8 cellular contexts compared by ENCODE assay signal in genomic region chr11:61430839-61431238, GRCh38. TPM values are rescaled to one million over a fixed set of nuclear protein-coding genes. Genes with fewer than 3 reads are reported as not detected.
DNase-seq lines count a peak whose midpoint lies in the region; ATAC-seq and TF ChIP-seq lines count a peak whose summit lies in the region.
"Not testable (repeated sequence)": the region's sequence is repeated elsewhere in the genome, so short reads cannot be mapped to it uniquely, and the experiment has no call there.

No MANE protein-coding gene starts in this region.

- peak overlapping the region; percentile 89 for H3K9ac ChIP-seq in OCI-LY3 (ENCODE audit: low read length)
- peak overlapping the region; percentile 98 for H3K9ac ChIP-seq in mucosa of stomach (ENCODE audit: low read length)

- H3K4me1 Mint-ChIP-seq in activated T-cell treated with anti-CD3 and anti-CD28 coated beads, Interleukin-2, amount 50 U/mL, for 4 hours (ENCODE audit: low read depth) = peaks cover 55% of the 10 kb centered on the region

- peaks cover 25% of the 10 kb centered on the region for H3K36me3 Mint-ChIP-seq in activated T-cell treated with anti-CD3 and anti-CD28 coated beads, Interleukin-2, amount 50 U/mL, for 4 hours (ENCODE audit: insufficient read depth)

- peaks cover 39% of the 10 kb centered on the region for H3K36me3 ChIP-seq in OCI-LY3 (replicated peaks; ENCODE audit: low read depth, low read length)
- H3K36me3 ChIP-seq in heart left ventricle = peaks cover 0 to 41% (median 38%) of the 10 kb centered on the region in 9 donors
- not testable (repeated sequence) for H3K36me3 ChIP-seq in mucosa of stomach (ENCODE audit: control insufficient read depth, insufficient read depth, low read length)
- peaks cover 3 to 31% of the 10 kb centered on the region in 2 donors for H3K36me3 ChIP-seq in gastrocnemius medialis

- H2AFZ ChIP-seq in OCI-LY3 (ENCODE audit: low read depth, low read length) = not testable (repeated sequence)

- not testable (repeated sequence) for H3K9me3 ChIP-seq in OCI-LY3 (ENCODE audit: insufficient read depth, low read length); heart left ventricle; mucosa of stomach (ENCODE audit: control insufficient read depth, low read length); gastrocnemius medialis

- peak overlapping the region; percentile 90 for H3K4me2 ChIP-seq in OCI-LY3 (ENCODE audit: low read length)

- in situ Hi-C loops in gastrocnemius medialis (cut with MboI; ENCODE audit: low sequenced_read_pairs in 4 of 4) = not testable (repeated sequence)

- H3K27ac ChIP-seq in 22Rv1 (peak overlapping the region; percentile 94), OCI-LY3 (ENCODE audit: low read length) (peak overlapping the region; percentile 84; the same call in 1 of the 2 replicates), heart left ventricle (peak overlapping the region in 6 of 12 donors; percentile 90 to 99 (median 96)), gastrocnemius medialis (peak overlapping the region; percentile 90 to 98 (median 94))

- 69 to 76% (median 74%) methylated on average over 10 of the region's 10 CpGs for WGBS in heart left ventricle, 4 donors

- TF ChIP-seq CTCF in 22Rv1 (IDR thresholded peaks at IDR 0.05); GM12875 (IDR thresholded peaks at IDR 0.05; ENCODE audit: borderline replicate concordance, insufficient read depth, low read depth, low read length); OCI-LY3 (IDR thresholded peaks at IDR 0.05; ENCODE audit: low read depth, low read length); choroid plexus epithelial cell (conservative IDR thresholded peaks at IDR 0.05; ENCODE audit: low read depth, low read length); heart left ventricle (IDR thresholded peaks at IDR 0.05); gastrocnemius medialis (IDR thresholded peaks at IDR 0.05 in 4 of 5, conservative IDR thresholded peaks at IDR 0.05 in 1 of 5): not testable (repeated sequence)

- H3K4me3 ChIP-seq in GM12875 (ENCODE audit: low read depth, low read length) (peak overlapping the region; percentile 75), OCI-LY3 (ENCODE audit: low read length) (peak overlapping the region; percentile 92), choroid plexus epithelial cell (ENCODE audit: low read depth, low read length) (peak overlapping the region; percentile 87), heart left ventricle (peak overlapping the region; percentile 61 to 97 (median 80)), gastrocnemius medialis (peak overlapping the region; percentile 73 to 89 (median 76))
- not testable (repeated sequence) for H3K4me3 ChIP-seq in mucosa of stomach (ENCODE audit: low read length)

- peaks cover 13% of the 10 kb centered on the region for H4K20me1 ChIP-seq in OCI-LY3 (ENCODE audit: insufficient read depth, low read length)

- intact Hi-C loops in heart left ventricle (cut with DNase I) = not testable (repeated sequence)
- intact Hi-C loops in gastrocnemius medialis (cut with DNase I; ENCODE audit: low total_unique reads) = loop anchor here (1.0 kb wide), 1 partner anchor 39 kb away; the partner anchor contains the start of gene TMEM216

- H3K4me3 Mint-ChIP-seq in activated T-cell treated with anti-CD3 and anti-CD28 coated beads, Interleukin-2, amount 50 U/mL, for 4 hours = peak overlapping the region; percentile 99

- H3K27me3 Mint-ChIP-seq in activated T-cell treated with anti-CD3 and anti-CD28 coated beads, Interleukin-2, amount 50 U/mL, for 4 hours (ENCODE audit: low read depth) = not testable (repeated sequence)

- peaks cover 16% of the 10 kb centered on the region for H3K4me1 ChIP-seq in OCI-LY3 (ENCODE audit: low read length)
- peaks cover 0 to 56% (median 41%) of the 10 kb centered on the region in 12 donors for H3K4me1 ChIP-seq in heart left ventricle
- not testable (repeated sequence) for H3K4me1 ChIP-seq in mucosa of stomach (ENCODE audit: control insufficient read depth, insufficient read depth, low read length)
- H3K4me1 ChIP-seq in gastrocnemius medialis = peaks cover 19 to 36% of the 10 kb centered on the region in 2 donors

- DNase-seq in activated T-cell treated with anti-CD3 and anti-CD28 coated beads, Interleukin-2, amount 50 U/mL, for 4 hours; choroid plexus epithelial cell (ENCODE audit: low read depth); heart left ventricle; gastrocnemius medialis: not testable (repeated sequence)

- H3K9me3 Mint-ChIP-seq in activated T-cell treated with anti-CD3 and anti-CD28 coated beads, Interleukin-2, amount 50 U/mL, for 4 hours = not testable (repeated sequence)

- peaks cover 94% of the 10 kb centered on the region for H3K79me2 ChIP-seq in OCI-LY3 (ENCODE audit: low read length)

- not testable (repeated sequence) for H3K27me3 ChIP-seq in OCI-LY3 (ENCODE audit: low read depth, low read length); heart left ventricle; mucosa of stomach (ENCODE audit: control insufficient read depth, insufficient read depth, low read length); gastrocnemius medialis

- TF ChIP-seq POLR2A in heart left ventricle (IDR thresholded peaks at IDR 0.05); gastrocnemius medialis (IDR thresholded peaks at IDR 0.05): not testable (repeated sequence)

- not testable (repeated sequence) for ATAC-seq in activated T-cell treated with anti-CD3 and anti-CD28 coated beads, Interleukin-2, amount 50 U/mL, for 4 hours; heart left ventricle; gastrocnemius medialis

RNA-seq across cellular contexts. Expression of gene SDHAF2, which starts 0.9 kb away (rescaled TPM):
- total RNA-seq in activated T-cell treated with anti-CD3 and anti-CD28 coated beads, Interleukin-2, amount 50 U/mL, for 4 hours = 10 to 100 TPM; 48.4 to 55.8 (median 49.3) TPM
- total RNA-seq in heart left ventricle (100 to 1,000 TPM in 1 of 9 donors, 10 to 100 TPM in 8; 25.7 to 124 (median 33.7) TPM), gastrocnemius medialis (10 to 100 TPM; 32.1 to 84.4 (median 53.8) TPM)
- 10 to 100 TPM; 45.0 to 46.5 TPM for polyA plus RNA-seq in heart left ventricle

RNA-seq across cellular contexts. Expression of gene CPSF7, which starts 1.1 kb away (rescaled TPM):
- total RNA-seq in activated T-cell treated with anti-CD3 and anti-CD28 coated beads, Interleukin-2, amount 50 U/mL, for 4 hours = 100 to 1,000 TPM; 131 to 142 (median 138) TPM
- 10 to 100 TPM; 27.3 to 52.4 (median 37.6) TPM for total RNA-seq in heart left ventricle
- polyA plus RNA-seq in heart left ventricle = 10 to 100 TPM; 24.3 to 32.4 TPM
- total RNA-seq in gastrocnemius medialis = 100 to 1,000 TPM in 1 of 4 donors, 10 to 100 TPM in 3; 38.9 to 180 (median 42.5) TPM

RNA-seq across cellular contexts. Expression of gene TMEM216, which starts 38.5 kb away (rescaled TPM):
- 10 to 100 TPM; 12.0 to 15.3 (median 14.0) TPM for total RNA-seq in activated T-cell treated with anti-CD3 and anti-CD28 coated beads, Interleukin-2, amount 50 U/mL, for 4 hours
- total RNA-seq in heart left ventricle (1 to 10 TPM; 2.8 to 9.3 (median 4.8) TPM), gastrocnemius medialis (1 to 10 TPM; 2.6 to 8.5 (median 5.2) TPM)
- 1 to 10 TPM; 4.5 to 7.1 TPM for polyA plus RNA-seq in heart left ventricle
